ENCODE assay signal across 8 cellular contexts in genomic region chr7:117119192-117119924, GRCh38.
A peak's percentile ranks its signal among the peaks of the same experiment; 100 is the strongest.
DNase-seq lines count a peak whose midpoint lies in the region; ATAC-seq, FAIRE-seq and TF ChIP-seq lines count a peak whose summit lies in the region.

No MANE protein-coding gene starts in this region.

- DNase-seq in GM06990 (ENCODE audit: extremely low read depth, insufficient read length) (peak; percentile 14), KBM-7 (peak; percentile 72), RWPE1 (ENCODE audit: low spot score) (peak; percentile 37), globus pallidus (ENCODE audit: low spot score) (peak; percentile 73), pancreas (peak; percentile 55 to 90 (median 76)), upper lobe of left lung (peak in 1 of 2 donors; percentile 80)
- DNase-seq in activated effector memory CD4-positive, alpha-beta T cell treated with Interleukin-2 at 50 U/mL for 16 hours: peak; percentile 39

- H3K4me3 ChIP-seq in GM06990 (replicated peaks; ENCODE audit: low read depth, low read length) (no peak overlapping the region), pancreas (no peak overlapping the region), upper lobe of left lung (no peak overlapping the region)

- no peak for TF ChIP-seq POLR2A in upper lobe of left lung (IDR thresholded peaks at IDR 0.05)

- ATAC-seq in pancreas (peak; percentile 65 to 88 (median 81)), upper lobe of left lung (ENCODE audit: low FRiP score in 2 of 2) (peak in 1 of 2 donors; percentile 87), GM19035 (IDR thresholded peaks at IDR 0.05; ENCODE audit: unreplicated experiment) (no peak)

- peak; percentile 90 for FAIRE-seq in pancreas (lab: Jason Lieb, UNC)

- H3K36me3 ChIP-seq in GM06990 (ENCODE audit: control insufficient read depth, insufficient read depth, low read length) (no peaks in the 10 kb centered on the region), pancreas (no peaks in the 10 kb centered on the region), upper lobe of left lung (no peaks in the 10 kb centered on the region)

- WGBS in pancreas, 2 donors: 16 to 17% methylated on average over 7 of the region's 7 CpGs
- 14 to 17% methylated on average over 7 of the region's 7 CpGs for WGBS in upper lobe of left lung, 2 donors

- H3K9me3 ChIP-seq in pancreas (no peaks in the 10 kb centered on the region), upper lobe of left lung (no peaks in the 10 kb centered on the region)

- TF ChIP-seq CTCF in GM06990 (IDR thresholded peaks at IDR 0.05; ENCODE audit: insufficient read depth, low read length, poor library complexity, severe bottlenecking): peak; percentile 79
- TF ChIP-seq CTCF in RWPE1 (conservative IDR thresholded peaks at IDR 0.05; ENCODE audit: low read depth): peak; percentile 75
- TF ChIP-seq CTCF in pancreas (IDR thresholded peaks at IDR 0.05): peak; percentile 50 to 70 (median 62)
- TF ChIP-seq CTCF in upper lobe of left lung (IDR thresholded peaks at IDR 0.05): peak; percentile 62 to 84 (median 76)

- CTCF ChIA-PET in RWPE1 (lab: Yijun Ruan, JAX): interaction anchor here (0.7 to 1.2 kb wide), 4 partner anchors 14 to 730 kb away, joined by 3 to 6 read pairs (median 5); no protein-coding TSS in a partner anchor

- H3K27ac ChIP-seq in RWPE1: no peak overlapping the region
- H3K27ac ChIP-seq in pancreas: no peak overlapping the region
- H3K27ac ChIP-seq in upper lobe of left lung: no peak overlapping the region

- POLR2A ChIA-PET in RWPE1 (lab: Yijun Ruan, JAX; ENCODE audit: low non-redundant PET): no interaction called here

- H3K4me1 ChIP-seq in pancreas (peaks cover 0 to 13% (median 9%) of the 10 kb centered on the region in 3 donors), upper lobe of left lung (peaks cover 6 to 12% (median 8%) of the 10 kb centered on the region in 4 donors)

- H3K27me3 ChIP-seq in GM06990 (replicated peaks; ENCODE audit: control insufficient read depth, insufficient read depth, low read length): no peaks in the 10 kb centered on the region
- no peaks in the 10 kb centered on the region for H3K27me3 ChIP-seq in pancreas
- no peaks in the 10 kb centered on the region for H3K27me3 ChIP-seq in upper lobe of left lung

- no peak for TF ChIP-seq EP300 in upper lobe of left lung (IDR thresholded peaks at IDR 0.05)

- in situ Hi-C loops in KBM-7 (cut with MboI; ENCODE audit: low pct_unique_long_range_greater_than_20kb, low sequenced_read_pairs): loop anchor here (25.0 kb wide), 1 partner anchor 107 kb away; no protein-coding TSS in a partner anchor

- intact Hi-C loops in pancreas (cut with DNase I): loop anchor here in 1 of 3 donors (5.0 kb wide), 2 partner anchors 132 to 187 kb away; no protein-coding TSS in a partner anchor
